Comparison of ENCODE assay signal across 19 cellular contexts in genomic region chr18:48689548-48689947, GRCh38.
"Had no signal": no experiment of that assay in that cellular context is flagged by ENCODE, and none has a peak within 500 bp of the region (broad histone marks: within the 10 kb centered on the region; RNA-seq: fewer than 3 reads in every experiment).

No MANE protein-coding gene starts in this region.

- DNase-seq: activated CD4-positive, alpha-beta memory T cell treated with anti-CD3 and anti-CD28 coated beads, Interleukin-2, amount 10 ng/mL, durations not matched to agents 7 days and 5 days; activated CD4-positive, alpha-beta T cell treated with anti-CD3 and anti-CD28 coated beads for 36 hours; activated CD4-positive, alpha-beta T cell treated with anti-CD3 and anti-CD28 coated beads, Interleukin-2, amount 10 ng/mL, durations not matched to agents 24 days and 14 days; activated CD8-positive, alpha-beta memory T cell treated with anti-CD3 and anti-CD28 coated beads, Interleukin-2, amount 50 U/mL, for 48 hours; activated gamma-delta T cell; activated naive CD4-positive, alpha-beta T cell; activated naive CD4-positive, alpha-beta T cell treated with anti-CD3 and anti-CD28 coated beads, Interleukin-2, amount 10 ng/mL, durations not matched to agents 7 days and 5 days; activated T-cell treated with anti-CD3 and anti-CD28 coated beads for 4 hours; activated T-cell treated with anti-CD3 and anti-CD28 coated beads, Interleukin-2, amount 50 U/mL, for 24 hours; activated T-cell treated with anti-CD3 and anti-CD28 coated beads, Interleukin-2, amount 50 U/mL, for 72 hours; amniotic stem cell; brain microvascular endothelial cell; colonic mucosa; effector memory CD4-positive, alpha-beta T cell; endodermal cell; foreskin fibroblast; T-helper 2 cell had no signal

- H3K27ac ChIP-seq: brain microvascular endothelial cell, colonic mucosa had no signal

- H3K27me3 ChIP-seq: brain microvascular endothelial cell, colonic mucosa had no signal

- ATAC-seq: activated CD4-positive, alpha-beta T cell treated with anti-CD3 and anti-CD28 coated beads for 36 hours; activated T-cell treated with anti-CD3 and anti-CD28 coated beads, Interleukin-2, amount 50 U/mL, for 72 hours; esophagus mucosa; WTC11 had no signal
